ENCODE assay signal across 8 cellular contexts in genomic region chr2:172972005-172972619, GRCh38.
A peak's percentile ranks its signal among the peaks of the same experiment; 100 is the strongest.
DNase-seq lines count a peak whose midpoint lies in the region; ATAC-seq and TF ChIP-seq lines count a peak whose summit lies in the region.

No MANE protein-coding gene starts in this region.

- DNase-seq in Caki2 (ENCODE audit: low read depth), result peak; percentile 21
- DNase-seq in HCEC 1CT, result peak; percentile 38
- peak; percentile 60 for DNase-seq in PC-3
- no peak for DNase-seq in activated naive CD8-positive, alpha-beta T cell treated with anti-CD3 and anti-CD28 coated beads, Interleukin-2, amount 10 ng/mL, durations not matched to agents 7 days and 5 days
- peak; percentile 47 for DNase-seq in iris pigment epithelial cell (ENCODE audit: low read depth)
- peak; percentile 21 to 22 for DNase-seq in stimulated activated CD8-positive, alpha-beta memory T cell treated with anti-CD3 and anti-CD28 coated beads, Interleukin-2, amount 100 ng/mL, for 48 hours (ENCODE audit: low read depth in 2 of 2)
- no peak for DNase-seq in ecto neural progenitor cell (ENCODE audit: low spot score)

- intact Hi-C loops in PC-3 (cut with micrococcal nuclease), result loop anchor here (1.0 kb wide), 1 partner anchor 50 kb away; no protein-coding TSS in a partner anchor

- H3K9me3 ChIP-seq in PC-3 (ENCODE audit: low read length), result no peaks in the 10 kb centered on the region

- H3K27me3 ChIP-seq in PC-3 (ENCODE audit: low read length), result no peaks in the 10 kb centered on the region

- H2AFZ ChIP-seq in PC-3 (ENCODE audit: low read length), result peak overlapping the region; percentile 41; the same call in 1 of the 2 replicates

- ATAC-seq in PC-3, result peak; percentile 58
- ATAC-seq in activated naive CD8-positive, alpha-beta T cell treated with anti-CD3 and anti-CD28 coated beads, Interleukin-2, amount 10 ng/mL, durations not matched to agents 7 days and 5 days (ENCODE audit: low read depth), result peak; percentile 67
- ATAC-seq in GM21737 (IDR thresholded peaks at IDR 0.05; ENCODE audit: unreplicated experiment), result no peak

- no peaks in the 10 kb centered on the region for H3K36me3 ChIP-seq in PC-3 (ENCODE audit: low read depth, low read length)

- H3K4me3 Mint-ChIP-seq in activated naive CD8-positive, alpha-beta T cell treated with anti-CD3 and anti-CD28 coated beads, Interleukin-2, amount 10 ng/mL, durations not matched to agents 7 days and 5 days, result no peak overlapping the region

- H3K4me2 ChIP-seq in PC-3 (ENCODE audit: low read length), result no peak overlapping the region

- no peaks in the 10 kb centered on the region for H3K9me3 Mint-ChIP-seq in activated naive CD8-positive, alpha-beta T cell treated with anti-CD3 and anti-CD28 coated beads, Interleukin-2, amount 10 ng/mL, durations not matched to agents 7 days and 5 days

- in situ Hi-C loops in Caki2 (cut with HindIII; ENCODE audit: low pct_unique_long_range_greater_than_20kb, low sequenced_read_pairs), result no loop called here

- CTCF ChIA-PET in PC-3 (lab: Charles Lee), result interaction anchor here (0.6 kb wide), 1 partner anchor 112 kb away, joined by 3 read pairs; no protein-coding TSS in a partner anchor

- H3K4me3 ChIP-seq in PC-3 (ENCODE audit: low read length), result no peak overlapping the region

- H3K36me3 Mint-ChIP-seq in activated naive CD8-positive, alpha-beta T cell treated with anti-CD3 and anti-CD28 coated beads, Interleukin-2, amount 10 ng/mL, durations not matched to agents 7 days and 5 days, result no peaks in the 10 kb centered on the region

- no peak overlapping the region for H3K9ac ChIP-seq in PC-3 (ENCODE audit: low read length)

- peaks cover 11% of the 10 kb centered on the region for H3K27me3 Mint-ChIP-seq in activated naive CD8-positive, alpha-beta T cell treated with anti-CD3 and anti-CD28 coated beads, Interleukin-2, amount 10 ng/mL, durations not matched to agents 7 days and 5 days

- H3K4me1 Mint-ChIP-seq in activated naive CD8-positive, alpha-beta T cell treated with anti-CD3 and anti-CD28 coated beads, Interleukin-2, amount 10 ng/mL, durations not matched to agents 7 days and 5 days, result peaks cover 12% of the 10 kb centered on the region

- no peak overlapping the region for H3K27ac Mint-ChIP-seq in activated naive CD8-positive, alpha-beta T cell treated with anti-CD3 and anti-CD28 coated beads, Interleukin-2, amount 10 ng/mL, durations not matched to agents 7 days and 5 days

- H3K27ac ChIP-seq in PC-3 (ENCODE audit: low read length), result no peak overlapping the region

- H3F3A ChIP-seq in PC-3 (ENCODE audit: low read length, unreplicated experiment), result no peaks in the 10 kb centered on the region

- H3K79me2 ChIP-seq in PC-3 (ENCODE audit: low read length), result no peaks in the 10 kb centered on the region

- H4K20me1 ChIP-seq in PC-3 (ENCODE audit: low read length), result no peaks in the 10 kb centered on the region

- POLR2A ChIA-PET in PC-3 (lab: Charles Lee; ENCODE audit: unreplicated experiment), result no interaction called here
- POLR2A ChIA-PET in activated naive CD8-positive, alpha-beta T cell treated with anti-CD3 and anti-CD28 coated beads, Interleukin-2, amount 10 ng/mL, durations not matched to agents 7 days and 5 days (lab: Charles Lee), result no interaction called here

- no peaks in the 10 kb centered on the region for H3K9me2 ChIP-seq in PC-3 (replicated peaks; ENCODE audit: low read length)

- peak; percentile 91 for TF ChIP-seq CTCF in PC-3 (conservative IDR thresholded peaks at IDR 0.05; ENCODE audit: low read depth, low read length)

- peaks cover 34% of the 10 kb centered on the region for H3K4me1 ChIP-seq in PC-3 (ENCODE audit: insufficient read depth, low read length)

- no TSS peak for BruUV-seq in PC-3 (replicated peaks; lab: Mats Ljungman, UMichigan)

Comparison
In these comparisons a context has a peak if more than half of its experiments do, and no peak if none do; other contexts are left out.
1. DNase-seq: peak in Caki2 (single experiment), HCEC 1CT (single experiment), PC-3 (single experiment), iris pigment epithelial cell (single experiment) and stimulated activated CD8-positive, alpha-beta memory T cell treated with anti-CD3 and anti-CD28 coated beads, Interleukin-2, amount 100 ng/mL, for 48 hours (2 of 2); none in activated naive CD8-positive, alpha-beta T cell treated with anti-CD3 and anti-CD28 coated beads, Interleukin-2, amount 10 ng/mL, durations not matched to agents 7 days and 5 days (single experiment) and ecto neural progenitor cell (single experiment).